In the genomic region with DNA sequence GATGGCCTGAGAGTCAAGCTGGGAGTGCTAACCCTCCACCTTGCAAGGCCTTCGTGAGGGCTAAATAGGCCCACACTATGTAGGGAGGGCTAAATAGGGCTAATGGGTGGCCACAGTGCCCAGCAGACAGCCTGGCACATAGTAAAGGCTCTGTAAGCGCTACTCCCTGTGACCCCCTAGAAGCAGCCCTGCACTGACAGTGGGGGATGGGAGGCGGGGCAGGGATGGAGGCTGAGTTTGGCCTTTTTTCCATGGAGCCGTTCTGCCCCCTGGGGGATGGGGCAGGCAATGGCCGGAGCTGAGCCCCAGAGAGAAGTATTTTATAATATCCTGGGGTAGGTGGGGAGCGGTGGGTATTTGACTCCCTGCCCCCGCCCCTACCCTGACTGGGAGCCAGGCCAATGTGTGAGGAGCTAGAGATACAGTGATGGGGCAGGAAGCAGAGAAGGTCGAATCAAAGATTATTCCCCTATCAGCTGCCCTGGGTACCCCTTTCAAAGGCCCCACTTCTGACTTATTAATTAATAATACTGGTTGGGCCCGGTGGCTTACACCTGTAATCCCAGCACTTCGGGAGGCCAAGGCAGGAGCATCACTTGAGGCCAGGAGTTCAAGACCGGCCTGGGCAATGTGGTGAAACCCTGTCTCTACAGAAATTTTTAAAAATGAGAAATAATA, we compare ENCODE assay signal across 9 cellular contexts. TPM values are rescaled to one million over a fixed set of nuclear protein-coding genes. Genes with fewer than 3 reads are reported as not detected.
DNase-seq lines count a peak whose midpoint lies in the region; ATAC-seq and TF ChIP-seq lines count a peak whose summit lies in the region.
"Had no signal": no experiment of that assay in that cellular context is flagged by ENCODE, and none has a peak within 500 bp of the region (broad histone marks: within the 10 kb centered on the region; RNA-seq: fewer than 3 reads in every experiment).

No MANE protein-coding gene starts in this region.

- H3K36me3 ChIP-seq in Caco-2 (ENCODE audit: control insufficient read depth, insufficient read depth, low read length) (no peaks in the 10 kb centered on the region), endodermal cell (ENCODE audit: control insufficient read depth, insufficient read depth, low read length) (no peaks in the 10 kb centered on the region), mesendoderm (ENCODE audit: control insufficient read depth, insufficient read depth, low read length) (no peaks in the 10 kb centered on the region)

- intact Hi-C loops in Caco-2 (cut with micrococcal nuclease; ENCODE audit: unreplicated experiment), result loop anchor here (1.0 kb wide), 2 partner anchors 256 to 265 kb away; no protein-coding TSS in a partner anchor

- TF ChIP-seq CTCF in Caco-2 (IDR thresholded peaks at IDR 0.05; ENCODE audit: insufficient read depth in 1 of 2, low read depth in 1 of 2, low read length in 1 of 2, severe bottlenecking in 1 of 2, unreplicated experiment in 1 of 2), result peak; percentile 61 to 70
- TF ChIP-seq CTCF in endodermal cell (conservative IDR thresholded peaks at IDR 0.05), result peak; percentile 93
- peak; percentile 88 for TF ChIP-seq CTCF in type B pancreatic cell (conservative IDR thresholded peaks at IDR 0.05)

- H4K8ac ChIP-seq in mesendoderm (ENCODE audit: low read depth, low read length), result no peak overlapping the region

- H3K36me3 Mint-ChIP-seq in Caco-2 (ENCODE audit: insufficient read depth, unreplicated experiment), result no peaks in the 10 kb centered on the region
- no peaks in the 10 kb centered on the region for H3K36me3 Mint-ChIP-seq in endodermal cell (ENCODE audit: low read depth)
- no peaks in the 10 kb centered on the region for H3K36me3 Mint-ChIP-seq in type B pancreatic cell

- H3K4me1 ChIP-seq in Caco-2 (no peaks in the 10 kb centered on the region), endodermal cell (ENCODE audit: control insufficient read depth, insufficient read depth, low read length) (no peaks in the 10 kb centered on the region), mesendoderm (ENCODE audit: control insufficient read depth, low read depth, low read length) (no peaks in the 10 kb centered on the region)

- in situ Hi-C loops in SK-MEL-5 (cut with HindIII; ENCODE audit: low pct_unique_long_range_greater_than_20kb, low sequenced_read_pairs), result no loop called here

- H3K27ac Mint-ChIP-seq in Caco-2 (ENCODE audit: unreplicated experiment) (no peak overlapping the region), endodermal cell (no peak overlapping the region), type B pancreatic cell (no peak overlapping the region)

- POLR2A ChIA-PET in Caco-2 (lab: Charles Lee), result no interaction called here
- POLR2A ChIA-PET in HEK293T (lab: Yijun Ruan, JAX), result no interaction called here

- no peak overlapping the region for H3K23ac ChIP-seq in mesendoderm (ENCODE audit: low read length)

- H3K56ac ChIP-seq in mesendoderm (ENCODE audit: low read length), result no peak overlapping the region

- no peaks in the 10 kb centered on the region for H3K27me3 ChIP-seq in Caco-2 (replicated peaks; ENCODE audit: control insufficient read depth, insufficient read depth, low read length)
- no peaks in the 10 kb centered on the region for H3K27me3 ChIP-seq in endodermal cell (ENCODE audit: control insufficient read depth, insufficient read depth, low read length, poor library complexity, severe bottlenecking)
- H3K27me3 ChIP-seq in mesendoderm (ENCODE audit: insufficient read depth, low read length, poor library complexity), result no peaks in the 10 kb centered on the region

- H3K9me3 Mint-ChIP-seq in Caco-2 (ENCODE audit: unreplicated experiment) (no peaks in the 10 kb centered on the region), endodermal cell (peaks cover 9% of the 10 kb centered on the region), type B pancreatic cell (no peaks in the 10 kb centered on the region)

- H3K27me3 Mint-ChIP-seq in Caco-2 (ENCODE audit: insufficient read depth, unreplicated experiment), result peaks cover 9% of the 10 kb centered on the region
- H3K27me3 Mint-ChIP-seq in endodermal cell (ENCODE audit: insufficient read depth), result peaks cover 4% of the 10 kb centered on the region
- H3K27me3 Mint-ChIP-seq in type B pancreatic cell, result peaks cover 3% of the 10 kb centered on the region

- no peak overlapping the region for H3K18ac ChIP-seq in mesendoderm (ENCODE audit: low read length)

- H3K9me3 ChIP-seq in Caco-2, result no peaks in the 10 kb centered on the region
- H3K9me3 ChIP-seq in endodermal cell (ENCODE audit: control insufficient read depth, low read length), result peaks cover 4% of the 10 kb centered on the region

- H2AK5ac ChIP-seq in mesendoderm (ENCODE audit: low read length), result no peak overlapping the region

- ATAC-seq in GM21528 (IDR thresholded peaks at IDR 0.05; ENCODE audit: low FRiP score, unreplicated experiment), result no peak
- no peak for ATAC-seq in GM19452 (IDR thresholded peaks at IDR 0.05; ENCODE audit: unreplicated experiment)

- no peak overlapping the region for H2BK15ac ChIP-seq in mesendoderm (replicated peaks; ENCODE audit: low read depth)

- H3K79me2 ChIP-seq in mesendoderm (ENCODE audit: control insufficient read depth, insufficient read depth, low read length), result no peaks in the 10 kb centered on the region

- WGBS in endodermal cell (ENCODE audit: insufficient coverage in 1 of 2, insufficient read length in 1 of 2), 2 experiments, result 59 to 60% methylated on average over 1 to 11 of the region's 11 CpGs
- WGBS in mesendoderm (ENCODE audit: extremely low coverage, insufficient coverage, low lambda C conversion rate), result no CpG with 5 or more reads among the region's 11 CpGs

- no peak overlapping the region for H2BK120ac ChIP-seq in mesendoderm (ENCODE audit: low read depth, low read length)

- no peak overlapping the region for H3K4me2 ChIP-seq in mesendoderm (ENCODE audit: low read length)

- H3K4me3 ChIP-seq in Caco-2 (ENCODE audit: low read depth, low read length) (no peak overlapping the region), endodermal cell (ENCODE audit: low read length) (no peak overlapping the region), mesendoderm (ENCODE audit: low read length) (no peak overlapping the region)
- H3K4me3 ChIP-seq: SK-N-MC had no signal

- no TSS peak for BruUV-seq in Caco-2 (replicated peaks; lab: Mats Ljungman, UMichigan)

- H3K4ac ChIP-seq in mesendoderm (ENCODE audit: low read depth, low read length), result no peak overlapping the region

- no peak overlapping the region for H3K9ac ChIP-seq in endodermal cell (ENCODE audit: extremely low read depth, low read length, poor library complexity, severe bottlenecking)
- no peak overlapping the region for H3K9ac ChIP-seq in mesendoderm (ENCODE audit: low read length)

- CTCF ChIA-PET in Caco-2 (lab: Charles Lee), result interaction anchor here (1.0 to 1.3 kb wide), 2 partner anchors 226 to 256 kb away, joined by 3 read pairs; no protein-coding TSS in a partner anchor
- CTCF ChIA-PET in HEK293T (lab: Yijun Ruan, JAX), result interaction anchor here (0.6 to 1.7 kb wide), 8 partner anchors 9 to 265 kb away, joined by 3 to 11 read pairs (median 4); no protein-coding TSS in a partner anchor

- no peak overlapping the region for H3K27ac ChIP-seq in endodermal cell (ENCODE audit: low read depth, low read length)
- no peak overlapping the region for H3K27ac ChIP-seq in mesendoderm (ENCODE audit: low read depth, low read length)
- H3K27ac ChIP-seq: SK-N-MC had no signal

- no peak overlapping the region for H4K5ac ChIP-seq in mesendoderm (ENCODE audit: low read length)

- H3K4me3 Mint-ChIP-seq in Caco-2 (ENCODE audit: unreplicated experiment) (no peak overlapping the region), endodermal cell (no peak overlapping the region), type B pancreatic cell (no peak overlapping the region)

- no peaks in the 10 kb centered on the region for H3K4me1 Mint-ChIP-seq in Caco-2 (ENCODE audit: low read depth, unreplicated experiment)
- no peaks in the 10 kb centered on the region for H3K4me1 Mint-ChIP-seq in endodermal cell
- no peaks in the 10 kb centered on the region for H3K4me1 Mint-ChIP-seq in type B pancreatic cell (ENCODE audit: unreplicated experiment)

- H3K79me1 ChIP-seq in mesendoderm (ENCODE audit: low read length), result no peaks in the 10 kb centered on the region

- peak in 1 of 2 experiments; percentile 64 for DNase-seq in Caco-2
- peak; percentile 86 for DNase-seq in HEK293T (ENCODE audit: extremely low spot score)
- DNase-seq in SK-MEL-5 (ENCODE audit: low read depth, low spot score), result peak; percentile 69
- DNase-seq in endodermal cell, result peak; percentile 95
- DNase-seq in mesendoderm, result peak; percentile 77
- no peak for DNase-seq in type B pancreatic cell (ENCODE audit: extremely low spot score, unreplicated experiment)

- no peak overlapping the region for H2BK5ac ChIP-seq in mesendoderm (ENCODE audit: low read length)

TF ChIP-seq in HEK293T, 16 proteins besides CTCF, POLR2A, EP300 and RAD21 (continues in another document):
- TF ChIP-seq, protein P1, sequence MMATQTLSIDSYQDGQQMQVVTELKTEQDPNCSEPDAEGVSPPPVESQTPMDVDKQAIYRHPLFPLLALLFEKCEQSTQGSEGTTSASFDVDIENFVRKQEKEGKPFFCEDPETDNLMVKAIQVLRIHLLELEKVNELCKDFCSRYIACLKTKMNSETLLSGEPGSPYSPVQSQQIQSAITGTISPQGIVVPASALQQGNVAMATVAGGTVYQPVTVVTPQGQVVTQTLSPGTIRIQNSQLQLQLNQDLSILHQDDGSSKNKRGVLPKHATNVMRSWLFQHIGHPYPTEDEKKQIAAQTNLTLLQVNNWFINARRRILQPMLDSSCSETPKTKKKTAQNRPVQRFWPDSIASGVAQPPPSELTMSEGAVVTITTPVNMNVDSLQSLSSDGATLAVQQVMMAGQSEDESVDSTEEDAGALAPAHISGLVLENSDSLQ (IDR thresholded peaks at IDR 0.05), result no peak
- no peak for TF ChIP-seq FOXA1 (IDR thresholded peaks at IDR 0.05)
- no peak for TF ChIP-seq ELF4 (IDR thresholded peaks at IDR 0.05)
- TF ChIP-seq NFRKB (IDR thresholded peaks at IDR 0.05), result no peak
- no peak for TF ChIP-seq FOXK2 (IDR thresholded peaks at IDR 0.05)
- TF ChIP-seq CTBP1 (IDR thresholded peaks at IDR 0.05; ENCODE audit: borderline replicate concordance), result no peak
- TF ChIP-seq ZNF384 (IDR thresholded peaks at IDR 0.05), result no peak
- TF ChIP-seq ARNT (IDR thresholded peaks at IDR 0.05), result no peak
- no peak for TF ChIP-seq SP1 (IDR thresholded peaks at IDR 0.05)
- no peak for TF ChIP-seq HDGF (IDR thresholded peaks at IDR 0.05; ENCODE audit: borderline replicate concordance)
- TF ChIP-seq FOXM1 (IDR thresholded peaks at IDR 0.05; ENCODE audit: borderline replicate concordance), result no peak
- no peak for TF ChIP-seq SUZ12 (IDR thresholded peaks at IDR 0.05)

RNA-seq across cellular contexts. Expression of a gene that starts 42.3 kb away (rescaled TPM):
- total RNA-seq in Caco-2 (2022) (not detected in 2 replicates), endodermal cell (not detected), type B pancreatic cell (ENCODE audit: low replicate concordance) (not detected in 2 replicates)
- not detected in 2 replicates for total RNA-seq in SK-MEL-5 (2014; rRNA removed; shearing (Covaris generic))
- polyA plus RNA-seq in SK-MEL-5 (2015; cell fraction: cytosol; rRNA removed), result not detected in 2 replicates
- not detected in 2 replicates for polyA plus RNA-seq in SK-MEL-5 (2015; cell fraction: nucleus; rRNA removed)
- polyA plus RNA-seq in endodermal cell (2013, experiment 1 of 2), result not detected
- not detected for polyA plus RNA-seq in endodermal cell (2013, experiment 2 of 2)
- polyA plus RNA-seq in mesendoderm (2013, experiment 1 of 2), result not detected
- not detected for polyA plus RNA-seq in mesendoderm (2013, experiment 2 of 2)
